ENCODE assay signal across 17 cellular contexts in genomic region chr4:26331380-26331945, GRCh38. TPM values are rescaled to one million over a fixed set of nuclear protein-coding genes. Genes with fewer than 3 reads are reported as not detected.
A peak's percentile ranks its signal among the peaks of the same experiment; 100 is the strongest.
DNase-seq lines count a peak whose midpoint lies in the region; ATAC-seq and TF ChIP-seq lines count a peak whose summit lies in the region.
"Had no signal": no experiment of that assay in that cellular context is flagged by ENCODE, and none has a peak within 500 bp of the region (broad histone marks: within the 10 kb centered on the region; RNA-seq: fewer than 3 reads in every experiment).

No MANE protein-coding gene starts in this region.

- intact Hi-C loops in PC-3 (cut with micrococcal nuclease) = no loop called here

- H3K27me3 Mint-ChIP-seq in endodermal cell (ENCODE audit: insufficient read depth) = no peaks in the 10 kb centered on the region
- H3K27me3 Mint-ChIP-seq: activated naive CD8-positive, alpha-beta T cell treated with anti-CD3 and anti-CD28 coated beads, Interleukin-2, amount 10 ng/mL, durations not matched to agents 7 days and 5 days; naive thymus-derived CD8-positive, alpha-beta T cell had no signal

- TF ChIP-seq POLR2A in erythroblast (IDR thresholded peaks at IDR 0.05; ENCODE audit: low read length) = no peak

- H3K4me1 Mint-ChIP-seq in endodermal cell = peaks cover 21% of the 10 kb centered on the region

- H3K4me1 ChIP-seq in endodermal cell (ENCODE audit: control insufficient read depth, insufficient read depth, low read length) = peaks cover 3% of the 10 kb centered on the region
- peaks cover 2 to 5% of the 10 kb centered on the region in 2 experiments for H3K4me1 ChIP-seq in trophoblast cell (ENCODE audit: control insufficient read depth in 1 of 2, insufficient read depth in 2 of 2, low read length in 2 of 2)
- peaks cover 6% of the 10 kb centered on the region for H3K4me1 ChIP-seq in PC-3 (ENCODE audit: insufficient read depth, low read length)

- no peaks in the 10 kb centered on the region for H3K9me3 ChIP-seq in endodermal cell (ENCODE audit: control insufficient read depth, low read length)
- H3K9me3 ChIP-seq in trophoblast cell (ENCODE audit: insufficient read depth, low read depth, low read length) = no peaks in the 10 kb centered on the region
- no peaks in the 10 kb centered on the region for H3K9me3 ChIP-seq in PC-3 (ENCODE audit: low read length)
- H3K9me3 ChIP-seq: stomach had no signal

- no peak overlapping the region for H2BK12ac ChIP-seq in trophoblast cell (ENCODE audit: low read length)

- DNase-seq in NCI-H1092 treated with DMSO at 0.1 percent for 48 hours (lab: John Stamatoyannopoulos, UW) (peak; percentile 5), NCI-H1092 (lab: John Stamatoyannopoulos, UW) (no peak), NCI-H2029 treated with DMSO at 0.1 percent for 48 hours (lab: John Stamatoyannopoulos, UW) (peak; percentile 63), endodermal cell (no peak), trophoblast cell (no peak), ureter (ENCODE audit: low spot score) (no peak), erythroblast (lab: John Stamatoyannopoulos, UW) (no peak), PC-3 (no peak)
- DNase-seq: activated CD8-positive, alpha-beta memory T cell treated with anti-CD3 and anti-CD28 coated beads, Interleukin-2, amount 50 U/mL, for 4 hours; activated naive CD8-positive, alpha-beta T cell treated with anti-CD3 and anti-CD28 coated beads, Interleukin-2, amount 10 ng/mL, durations not matched to agents 7 days and 5 days; GOT3; KBM-7; naive thymus-derived CD8-positive, alpha-beta T cell; NCI-H1930; NK-92 treated with Interleukin-12 subunit alpha and Interleukin-12 subunit beta, amount 100 ng/mL, for 24 hours; stomach had no signal

- no peaks in the 10 kb centered on the region for H3F3A ChIP-seq in PC-3 (ENCODE audit: low read length, unreplicated experiment)

- CTCF ChIA-PET in PC-3 (lab: Charles Lee) = interaction anchor here (1.4 kb wide), 1 partner anchor 55 kb away, joined by 4 read pairs; no protein-coding TSS in a partner anchor

- H3K27ac Mint-ChIP-seq in endodermal cell = peak overlapping the region; percentile 50
- H3K27ac Mint-ChIP-seq: activated naive CD8-positive, alpha-beta T cell treated with anti-CD3 and anti-CD28 coated beads, Interleukin-2, amount 10 ng/mL, durations not matched to agents 7 days and 5 days had no signal

- no peaks in the 10 kb centered on the region for H3K9me3 Mint-ChIP-seq in endodermal cell
- H3K9me3 Mint-ChIP-seq: activated naive CD8-positive, alpha-beta T cell treated with anti-CD3 and anti-CD28 coated beads, Interleukin-2, amount 10 ng/mL, durations not matched to agents 7 days and 5 days; naive thymus-derived CD8-positive, alpha-beta T cell had no signal

- no peak overlapping the region for H3K14ac ChIP-seq in trophoblast cell (ENCODE audit: low read length)

- H3K4me2 ChIP-seq in trophoblast cell (ENCODE audit: low read length) (no peak overlapping the region), PC-3 (ENCODE audit: low read length) (no peak overlapping the region)

- ATAC-seq in PC-3 = no peak
- ATAC-seq: naive thymus-derived CD8-positive, alpha-beta T cell had no signal

- no peak overlapping the region for H4K8ac ChIP-seq in trophoblast cell (ENCODE audit: low read depth, low read length)

- no peak overlapping the region for H3K23ac ChIP-seq in trophoblast cell (ENCODE audit: low read length)

- TF ChIP-seq CTCF in endodermal cell (conservative IDR thresholded peaks at IDR 0.05) (no peak), PC-3 (conservative IDR thresholded peaks at IDR 0.05; ENCODE audit: low read depth, low read length) (no peak)

- no peaks in the 10 kb centered on the region for H3K79me1 ChIP-seq in trophoblast cell (ENCODE audit: low read length)

- no peaks in the 10 kb centered on the region for H3K27me3 ChIP-seq in endodermal cell (ENCODE audit: control insufficient read depth, insufficient read depth, low read length, poor library complexity, severe bottlenecking)
- H3K27me3 ChIP-seq in trophoblast cell (ENCODE audit: insufficient read depth, low read length) = no peaks in the 10 kb centered on the region
- no peaks in the 10 kb centered on the region for H3K27me3 ChIP-seq in PC-3 (ENCODE audit: low read length)
- H3K27me3 ChIP-seq: stomach had no signal

- no peak overlapping the region for H4K91ac ChIP-seq in trophoblast cell (ENCODE audit: low read depth, low read length)

- no peaks in the 10 kb centered on the region for H3K36me3 ChIP-seq in endodermal cell (ENCODE audit: control insufficient read depth, insufficient read depth, low read length)
- no peaks in the 10 kb centered on the region for H3K36me3 ChIP-seq in trophoblast cell (ENCODE audit: control insufficient read depth in 1 of 2, insufficient read depth in 2 of 2, low read length in 2 of 2)
- H3K36me3 ChIP-seq in PC-3 (ENCODE audit: low read depth, low read length) = no peaks in the 10 kb centered on the region
- H3K36me3 ChIP-seq: stomach had no signal

- H3K4me3 ChIP-seq in endodermal cell (ENCODE audit: low read length) (no peak overlapping the region), trophoblast cell (ENCODE audit: low read depth, low read length) (no peak overlapping the region), PC-3 (ENCODE audit: low read length) (no peak overlapping the region)
- H3K4me3 ChIP-seq: SK-N-MC, stomach had no signal

- no peak overlapping the region for H2BK5ac ChIP-seq in trophoblast cell (ENCODE audit: low read depth, low read length, poor library complexity)

- H2AFZ ChIP-seq in trophoblast cell (ENCODE audit: insufficient read depth, low read length, poor library complexity) (no peak overlapping the region), PC-3 (ENCODE audit: low read length) (no peak overlapping the region)

- H3K18ac ChIP-seq in trophoblast cell (ENCODE audit: low read length) = peak overlapping the region; percentile 7

- peaks cover 4% of the 10 kb centered on the region for H3K36me3 Mint-ChIP-seq in endodermal cell (ENCODE audit: low read depth)
- H3K36me3 Mint-ChIP-seq: naive thymus-derived CD8-positive, alpha-beta T cell had no signal

- no peak overlapping the region for H3K4me3 Mint-ChIP-seq in endodermal cell
- H3K4me3 Mint-ChIP-seq: activated naive CD8-positive, alpha-beta T cell treated with anti-CD3 and anti-CD28 coated beads, Interleukin-2, amount 10 ng/mL, durations not matched to agents 7 days and 5 days had no signal

- peaks cover 55% of the 10 kb centered on the region; the same call in 1 of the 2 replicates for H4K20me1 ChIP-seq in PC-3 (ENCODE audit: low read length)

- no peak overlapping the region for H2BK120ac ChIP-seq in trophoblast cell (ENCODE audit: insufficient read depth, low read length, poor library complexity)

- POLR2A ChIA-PET in PC-3 (lab: Charles Lee; ENCODE audit: unreplicated experiment) = no interaction called here

- BruUV-seq in PC-3 (replicated peaks; lab: Mats Ljungman, UMichigan) = no TSS peak

- peaks cover 23% of the 10 kb centered on the region for H3K79me2 ChIP-seq in trophoblast cell (ENCODE audit: control insufficient read depth, insufficient read depth, low read length, poor library complexity)
- peaks cover 99% of the 10 kb centered on the region for H3K79me2 ChIP-seq in PC-3 (ENCODE audit: low read length)

- H3K9ac ChIP-seq in endodermal cell (ENCODE audit: extremely low read depth, low read length, poor library complexity, severe bottlenecking) (no peak overlapping the region), trophoblast cell (ENCODE audit: low read length) (no peak overlapping the region), PC-3 (ENCODE audit: low read length) (no peak overlapping the region)

- H3K9me2 ChIP-seq in PC-3 (replicated peaks; ENCODE audit: low read length) = no peaks in the 10 kb centered on the region

- WGBS in endodermal cell (ENCODE audit: insufficient coverage in 1 of 2, insufficient read length in 1 of 2), 2 experiments = 71 to 78% methylated on average over 3 to 7 of the region's 7 CpGs
- no CpG with 5 or more reads among the region's 7 CpGs for WGBS in trophoblast cell (ENCODE audit: extremely low coverage, insufficient coverage, insufficient read length)

- no peak overlapping the region for H4K12ac ChIP-seq in trophoblast cell (ENCODE audit: low read depth, low read length)

- no peak overlapping the region for H2AK5ac ChIP-seq in trophoblast cell (ENCODE audit: low read length)

- H3K27ac ChIP-seq in endodermal cell (ENCODE audit: low read depth, low read length) = no peak overlapping the region
- no peak overlapping the region for H3K27ac ChIP-seq in trophoblast cell (ENCODE audit: low read depth, low read length)
- H3K27ac ChIP-seq in PC-3 (ENCODE audit: low read length) = no peak overlapping the region
- H3K27ac ChIP-seq: SK-N-MC had no signal

- peak overlapping the region; percentile 85 for H3K4ac ChIP-seq in trophoblast cell (ENCODE audit: low read depth, low read length)

RNA-seq across cellular contexts. Expression of gene RBPJ, which starts 10.6 kb away (rescaled TPM):
- total RNA-seq in endodermal cell (10 to 100 TPM; 71.1 to 78.0 TPM), ureter (73.3 TPM), PC-3 (2014; rRNA removed) (31.5 and 39.1 TPM in 2 replicates)
- polyA plus RNA-seq in endodermal cell (2013, experiment 1 of 2) = 76.5 TPM
- polyA plus RNA-seq in endodermal cell (2013, experiment 2 of 2) = 71.4 TPM
- 45.4 and 47.2 TPM in 2 replicates for polyA plus RNA-seq in trophoblast cell (2013)

Comparison
In these comparisons a context has a peak if more than half of its experiments do, and no peak if none do; other contexts are left out.
1. DNase-seq: peak in NCI-H1092 treated with DMSO at 0.1 percent for 48 hours (single experiment) and NCI-H2029 treated with DMSO at 0.1 percent for 48 hours (single experiment); none in NCI-H1092 (single experiment), endodermal cell (single experiment), trophoblast cell (0 of 2), ureter (single experiment), erythroblast (0 of 2) and PC-3 (single experiment).